ENCODE assay signal across 1 cellular context in genomic region chr1:32181065-32181464, GRCh38.
TF ChIP-seq lines count a peak whose summit lies in the region.

No MANE protein-coding gene starts in this region.

TF ChIP-seq in IMR-90, 13 proteins besides CTCF, POLR2A, EP300 and RAD21:
- TF ChIP-seq SMC3 (IDR thresholded peaks at IDR 0.05; ENCODE audit: low read depth, low read length) (no peak), MAZ (IDR thresholded peaks at IDR 0.05; ENCODE audit: borderline replicate concordance, low read depth, low read length) (no peak), CEBPB (IDR thresholded peaks at IDR 0.05; ENCODE audit: low read depth, low read length) (no peak), CHD1 (IDR thresholded peaks at IDR 0.05; ENCODE audit: low read depth, low read length) (no peak), RCOR1 (IDR thresholded peaks at IDR 0.05; ENCODE audit: insufficient replicate concordance, low read length) (no peak), FOS (IDR thresholded peaks at IDR 0.05; ENCODE audit: low read depth, low read length) (no peak), MXI1 (IDR thresholded peaks at IDR 0.05; ENCODE audit: borderline replicate concordance, low read depth, low read length) (no peak), MAFK (IDR thresholded peaks at IDR 0.05; ENCODE audit: low read depth, low read length) (no peak), BHLHE40 (IDR thresholded peaks at IDR 0.05; ENCODE audit: low read depth, low read length) (no peak), RFX5 (IDR thresholded peaks at IDR 0.05; ENCODE audit: low read depth, low read length) (no peak), NFE2L2 (IDR thresholded peaks at IDR 0.05; ENCODE audit: low read depth, low read length) (no peak)
- TF ChIP-seq, protein P1, sequence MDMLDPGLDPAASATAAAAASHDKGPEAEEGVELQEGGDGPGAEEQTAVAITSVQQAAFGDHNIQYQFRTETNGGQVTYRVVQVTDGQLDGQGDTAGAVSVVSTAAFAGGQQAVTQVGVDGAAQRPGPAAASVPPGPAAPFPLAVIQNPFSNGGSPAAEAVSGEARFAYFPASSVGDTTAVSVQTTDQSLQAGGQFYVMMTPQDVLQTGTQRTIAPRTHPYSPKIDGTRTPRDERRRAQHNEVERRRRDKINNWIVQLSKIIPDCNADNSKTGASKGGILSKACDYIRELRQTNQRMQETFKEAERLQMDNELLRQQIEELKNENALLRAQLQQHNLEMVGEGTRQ (IDR thresholded peaks at IDR 0.05; ENCODE audit: low read depth, low read length), result no peak
- TF ChIP-seq, protein P2, sequence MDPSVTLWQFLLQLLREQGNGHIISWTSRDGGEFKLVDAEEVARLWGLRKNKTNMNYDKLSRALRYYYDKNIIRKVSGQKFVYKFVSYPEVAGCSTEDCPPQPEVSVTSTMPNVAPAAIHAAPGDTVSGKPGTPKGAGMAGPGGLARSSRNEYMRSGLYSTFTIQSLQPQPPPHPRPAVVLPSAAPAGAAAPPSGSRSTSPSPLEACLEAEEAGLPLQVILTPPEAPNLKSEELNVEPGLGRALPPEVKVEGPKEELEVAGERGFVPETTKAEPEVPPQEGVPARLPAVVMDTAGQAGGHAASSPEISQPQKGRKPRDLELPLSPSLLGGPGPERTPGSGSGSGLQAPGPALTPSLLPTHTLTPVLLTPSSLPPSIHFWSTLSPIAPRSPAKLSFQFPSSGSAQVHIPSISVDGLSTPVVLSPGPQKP (IDR thresholded peaks at IDR 0.05; ENCODE audit: borderline replicate concordance, low read depth, low read length), result no peak
TF ChIP-seq in IMR-90: peak in this region for 0.
